9 cellular contexts compared by ENCODE assay signal in the genomic region with DNA sequence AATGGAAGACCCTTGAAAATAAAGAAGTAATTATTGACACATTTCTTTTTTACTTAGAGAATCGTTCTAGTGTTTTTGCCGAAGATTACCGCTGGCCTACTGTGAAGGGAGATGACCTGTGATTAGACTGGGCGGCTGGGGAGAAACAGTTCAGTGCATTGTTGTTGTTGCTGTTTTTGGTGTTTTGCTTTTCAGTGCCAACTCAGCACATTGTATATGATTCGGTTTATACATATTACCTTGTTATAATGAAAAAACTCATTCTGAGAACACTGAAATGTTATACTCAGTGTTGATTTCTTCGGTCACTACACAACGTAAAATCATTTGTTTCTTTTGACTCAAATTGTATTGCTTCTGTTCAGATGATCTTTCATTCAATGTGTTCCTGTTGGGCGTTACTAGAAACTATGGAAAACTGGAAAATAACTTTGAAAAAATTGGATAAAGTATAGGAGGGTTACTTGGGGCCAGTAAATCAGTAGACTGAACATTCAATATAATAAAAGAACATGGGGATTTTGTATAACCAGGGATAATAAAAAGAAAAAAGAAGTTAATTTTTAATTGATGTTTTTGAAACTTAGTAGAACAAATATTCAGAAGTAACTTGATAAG. TPM values are rescaled to one million over a fixed set of nuclear protein-coding genes. Genes with fewer than 3 reads are reported as not detected.
DNase-seq lines count a peak whose midpoint lies in the region; ATAC-seq, FAIRE-seq and TF ChIP-seq lines count a peak whose summit lies in the region.
"Had no signal": no experiment of that assay in that cellular context is flagged by ENCODE, and none has a peak within 500 bp of the region (broad histone marks: within the 10 kb centered on the region; RNA-seq: fewer than 3 reads in every experiment).

No MANE protein-coding gene starts in this region.

- peaks cover 37% of the 10 kb centered on the region for H3K79me2 ChIP-seq in keratinocyte (ENCODE audit: control insufficient read depth, insufficient read depth, low read length)

- no peaks in the 10 kb centered on the region for H4K20me1 ChIP-seq in keratinocyte (ENCODE audit: control insufficient read depth, extremely low read depth, insufficient read depth, low read length)

- H3K4me3 ChIP-seq in CD8-positive, alpha-beta memory T cell (ENCODE audit: low read length), result no peak overlapping the region
- peak overlapping the region in 2 of 3 experiments; percentile 80 to 88 for H3K4me3 ChIP-seq in keratinocyte (ENCODE audit: control insufficient read depth in 2 of 3, extremely low read depth in 1 of 3, insufficient read depth in 2 of 3, low read depth in 1 of 3, low read length in 3 of 3)

- no peak for ATAC-seq in activated CD8-positive, alpha-beta T cell treated with anti-CD3 and anti-CD28 coated beads for 36 hours

- intact Hi-C loops in activated CD8-positive, alpha-beta T cell treated with anti-CD3 and anti-CD28 coated beads for 36 hours (cut with micrococcal nuclease), result loop anchor here (5.0 to 10.0 kb wide), 2 partner anchors 66 to 548 kb away; a partner anchor contains a TSS

- POLR2A ChIA-PET in CD8-positive, alpha-beta memory T cell (lab: Charles Lee), result no interaction called here
- POLR2A ChIA-PET in activated CD8-positive, alpha-beta T cell treated with anti-CD3 and anti-CD28 coated beads for 36 hours (lab: Charles Lee), result interaction anchor here (1.1 to 6.3 kb wide), 3 partner anchors 18 to 21 kb away, joined by 4 to 136 read pairs (median 36); no protein-coding TSS in a partner anchor

- H2AFZ ChIP-seq in keratinocyte (ENCODE audit: control insufficient read depth, low read length), result no peak overlapping the region

- H3K27me3 Mint-ChIP-seq in CD8-positive, alpha-beta memory T cell, result no peaks in the 10 kb centered on the region
- H3K27me3 Mint-ChIP-seq in activated CD8-positive, alpha-beta T cell treated with anti-CD3 and anti-CD28 coated beads for 36 hours, result no peaks in the 10 kb centered on the region

- H3K27ac Mint-ChIP-seq in CD8-positive, alpha-beta memory T cell, result peak overlapping the region; percentile 54 to 98 (median 86)
- H3K27ac Mint-ChIP-seq in activated CD8-positive, alpha-beta T cell treated with anti-CD3 and anti-CD28 coated beads for 36 hours, result peak overlapping the region; percentile 97
- H3K27ac Mint-ChIP-seq: mesothelial cell of epicardium had no signal

- peaks cover 0 to 28% (median 0%) of the 10 kb centered on the region in 3 donors for H3K36me3 Mint-ChIP-seq in CD8-positive, alpha-beta memory T cell
- H3K36me3 Mint-ChIP-seq in activated CD8-positive, alpha-beta T cell treated with anti-CD3 and anti-CD28 coated beads for 36 hours (ENCODE audit: low read depth), result peaks cover 50% of the 10 kb centered on the region

- H3K4me1 Mint-ChIP-seq in CD8-positive, alpha-beta memory T cell, result peaks cover 61 to 74% (median 71%) of the 10 kb centered on the region in 3 donors
- peaks cover 59% of the 10 kb centered on the region for H3K4me1 Mint-ChIP-seq in activated CD8-positive, alpha-beta T cell treated with anti-CD3 and anti-CD28 coated beads for 36 hours (ENCODE audit: low read depth)

- no peaks in the 10 kb centered on the region for H3K36me3 ChIP-seq in CD8-positive, alpha-beta memory T cell (ENCODE audit: insufficient read depth, low read length)
- H3K36me3 ChIP-seq in keratinocyte (ENCODE audit: control insufficient read depth in 2 of 2, extremely low read depth in 1 of 2, insufficient read depth in 2 of 2, low read length in 2 of 2), result no peaks in the 10 kb centered on the region

- dilution Hi-C loops in keratinocyte (cut with MboI; ENCODE audit: extremely low pct_ligation_motif_present, low sequenced_read_pairs), result no loop called here

- H3K4me3 Mint-ChIP-seq in CD8-positive, alpha-beta memory T cell, result peak overlapping the region in 3 of 7 donors; percentile 3 to 60 (median 25)
- H3K4me3 Mint-ChIP-seq in activated CD8-positive, alpha-beta T cell treated with anti-CD3 and anti-CD28 coated beads for 36 hours, result peak overlapping the region; percentile 92
- H3K4me3 Mint-ChIP-seq: mesothelial cell of epicardium had no signal

- peaks cover 56% of the 10 kb centered on the region for H3K4me1 ChIP-seq in CD8-positive, alpha-beta memory T cell (ENCODE audit: insufficient read depth, low read length)
- peaks cover 37% of the 10 kb centered on the region for H3K4me1 ChIP-seq in keratinocyte (ENCODE audit: control insufficient read depth, extremely low read depth, insufficient read depth, low read length)

- no peak for DNase-seq in CD8-positive, alpha-beta memory T cell
- DNase-seq in GM19239 (ENCODE audit: insufficient read length, low spot score) (no peak), keratinocyte (ENCODE audit: low read depth, low spot score) (no peak), NCI-H510A (lab: John Stamatoyannopoulos, UW) (no peak), NCI-H82 (lab: John Stamatoyannopoulos, UW) (no peak), RKO (ENCODE audit: low spot score) (no peak)
- DNase-seq in activated CD8-positive, alpha-beta T cell treated with anti-CD3 and anti-CD28 coated beads for 36 hours, result no peak
- DNase-seq: substantia nigra had no signal

- H3K27me3 ChIP-seq in CD8-positive, alpha-beta memory T cell (ENCODE audit: insufficient read depth, low read length, poor library complexity, severe bottlenecking), result no peaks in the 10 kb centered on the region
- no peaks in the 10 kb centered on the region for H3K27me3 ChIP-seq in keratinocyte (ENCODE audit: control insufficient read depth, extremely low read depth, insufficient read depth, low read length)

- no peak for TF ChIP-seq CTCF in activated CD8-positive, alpha-beta T cell treated with anti-CD3 and anti-CD28 coated beads for 36 hours (IDR thresholded peaks at IDR 0.05)
- no peak for TF ChIP-seq CTCF in keratinocyte (optimal IDR thresholded peaks at IDR 0.05 in 1 of 3, IDR thresholded peaks at IDR 0.05 in 1 of 3, conservative IDR thresholded peaks at IDR 0.05 in 1 of 3; ENCODE audit: extremely low read depth in 1 of 3, insufficient read depth in 2 of 3, low read length in 3 of 3)

- CTCF ChIA-PET in CD8-positive, alpha-beta memory T cell (lab: Charles Lee), result no interaction called here
- CTCF ChIA-PET in activated CD8-positive, alpha-beta T cell treated with anti-CD3 and anti-CD28 coated beads for 36 hours (lab: Charles Lee), result no interaction called here

- peak overlapping the region; percentile 97 for H3K9ac ChIP-seq in keratinocyte (ENCODE audit: control insufficient read depth, extremely low read depth, insufficient read depth, low read length)

- H3K4me2 ChIP-seq in keratinocyte (ENCODE audit: control insufficient read depth, extremely low read depth, insufficient read depth, low read depth, low read length), result peak overlapping the region; percentile 72

- H3K9me3 ChIP-seq in CD8-positive, alpha-beta memory T cell (ENCODE audit: low read length), result no peaks in the 10 kb centered on the region
- H3K9me3 ChIP-seq in keratinocyte (ENCODE audit: control insufficient read depth, low read depth, low read length), result no peaks in the 10 kb centered on the region

- FAIRE-seq in GM19239 (lab: Jason Lieb, UNC), result peak; percentile 84
- FAIRE-seq in keratinocyte (lab: Jason Lieb, UNC), result no peak

- H3K9me1 ChIP-seq in keratinocyte (ENCODE audit: control insufficient read depth, extremely low read depth, insufficient read depth, low read length), result no peaks in the 10 kb centered on the region

- no peak overlapping the region for H3K27ac ChIP-seq in CD8-positive, alpha-beta memory T cell (ENCODE audit: low read depth, low read length)
- peak overlapping the region; percentile 92 for H3K27ac ChIP-seq in keratinocyte (ENCODE audit: control insufficient read depth, insufficient read depth, low read length)

- H3K9me3 Mint-ChIP-seq in CD8-positive, alpha-beta memory T cell, result no peaks in the 10 kb centered on the region
- H3K9me3 Mint-ChIP-seq in activated CD8-positive, alpha-beta T cell treated with anti-CD3 and anti-CD28 coated beads for 36 hours, result no peaks in the 10 kb centered on the region
- H3K9me3 Mint-ChIP-seq: mesothelial cell of epicardium had no signal

RNA-seq across cellular contexts. Expression of a gene that starts 3.3 kb away (rescaled TPM):
- total RNA-seq in CD8-positive, alpha-beta memory T cell, result 10 to 100 TPM; 82.8 to 83.6 TPM
- 15.0 TPM for polyA plus RNA-seq in CD8-positive, alpha-beta memory T cell
- total RNA-seq in activated CD8-positive, alpha-beta T cell treated with anti-CD3 and anti-CD28 coated beads for 36 hours, result 10 to 100 TPM; 92.8 to 98.9 TPM
- 24.1 to 49.1 TPM (median 31.8 TPM) in 3 replicates for polyA plus RNA-seq in keratinocyte
- 38.1 TPM for polyA plus RNA-seq in keratinocyte (2011; ENCODE audit: low read depth)
- 21.5 and 27.2 TPM in 2 replicates for polyA plus RNA-seq in keratinocyte (2011; cell fraction: cytosol; rRNA removed)
- 42.2 and 47.9 TPM in 2 replicates for polyA plus RNA-seq in keratinocyte (2011; cell fraction: nucleus; rRNA removed)
- 25.9 and 53.6 TPM in 2 replicates for polyA plus RNA-seq in keratinocyte (2012; ENCODE audit: low replicate concordance)
- 3.7 to 11.4 TPM (median 10.4 TPM) in 3 replicates for polyA minus RNA-seq in keratinocyte
- 23.8 TPM for polyA minus RNA-seq in keratinocyte (2011; cell fraction: cytosol; rRNA and poly(A)+ RNA removed)
- 23.4 and 28.2 TPM in 2 replicates for polyA minus RNA-seq in keratinocyte (2011; cell fraction: nucleus; rRNA and poly(A)+ RNA removed)
